8 cellular contexts compared by ENCODE assay signal in the genomic region with DNA sequence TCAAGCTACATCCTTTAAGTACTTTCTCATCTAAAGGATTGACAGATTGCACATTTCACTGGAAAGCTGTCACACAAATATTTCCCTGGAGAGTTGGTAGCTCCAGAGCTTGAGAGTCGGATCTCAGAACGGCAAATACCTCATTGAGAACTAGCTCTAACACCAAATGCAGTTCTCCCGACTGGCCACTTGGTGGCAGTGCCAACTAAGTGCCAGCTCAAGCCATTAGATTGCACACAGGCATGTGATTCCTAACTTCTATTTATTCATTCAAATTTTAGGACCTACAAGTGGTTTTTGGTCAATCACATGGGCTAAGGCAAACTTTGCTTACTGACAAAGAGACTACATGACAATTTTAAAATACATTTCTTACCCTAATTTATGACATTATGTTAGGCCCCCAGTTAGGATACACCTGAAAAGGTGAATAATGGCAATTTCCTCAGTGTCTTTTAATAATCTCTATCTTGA. TPM values are rescaled to one million over a fixed set of nuclear protein-coding genes. Genes with fewer than 3 reads are reported as not detected.
DNase-seq lines count a peak whose midpoint lies in the region; ATAC-seq and TF ChIP-seq lines count a peak whose summit lies in the region.

No MANE protein-coding gene starts in this region.

- H3K4me3 Mint-ChIP-seq in endothelial cell (ENCODE audit: unreplicated experiment), result no peak overlapping the region

- no peaks in the 10 kb centered on the region for H3K9me3 Mint-ChIP-seq in endothelial cell (ENCODE audit: unreplicated experiment)

- DNase-seq in COLO829 (ENCODE audit: low spot score), result peak; percentile 45
- peak; percentile 38 for DNase-seq in GM19240 (ENCODE audit: insufficient read length, low spot score)
- DNase-seq in NCI-H2171 (lab: John Stamatoyannopoulos, UW), result peak; percentile 22
- DNase-seq in activated CD4-positive, CD25-positive, alpha-beta regulatory T cell treated with anti-CD3 and anti-CD28 coated beads, Interleukin-2, amount 50 U/mL, for 72 hours, result peak; percentile 39
- DNase-seq in endothelial cell (ENCODE audit: low spot score), result peak; percentile 43
- DNase-seq in mucosa of gallbladder (ENCODE audit: low spot score), result peak; percentile 16
- no peak for DNase-seq in thoracic aorta (ENCODE audit: low spot score)

- no peaks in the 10 kb centered on the region for H3K36me3 Mint-ChIP-seq in endothelial cell (ENCODE audit: low read depth, unreplicated experiment)

- no peaks in the 10 kb centered on the region for H3K9me3 ChIP-seq in thoracic aorta

- H3K27me3 Mint-ChIP-seq in endothelial cell (ENCODE audit: unreplicated experiment), result no peaks in the 10 kb centered on the region

- no peaks in the 10 kb centered on the region for H3K4me1 ChIP-seq in thoracic aorta (ENCODE audit: control insufficient read depth in 1 of 2, low read depth in 2 of 2)

- peak; percentile 93 for ATAC-seq in HG03139 (IDR thresholded peaks at IDR 0.05; ENCODE audit: unreplicated experiment)
- ATAC-seq in thoracic aorta (ENCODE audit: insufficient number of reproducible peaks, low FRiP score, low read depth), result peak; percentile 61

- no peaks in the 10 kb centered on the region for H3K36me3 ChIP-seq in thoracic aorta

- TF ChIP-seq CTCF in endothelial cell (IDR thresholded peaks at IDR 0.05; ENCODE audit: unreplicated experiment), result peak; percentile 91
- TF ChIP-seq CTCF in thoracic aorta (IDR thresholded peaks at IDR 0.05), result peak; percentile 84

- H3K4me1 Mint-ChIP-seq in endothelial cell (ENCODE audit: unreplicated experiment), result peaks cover 5% of the 10 kb centered on the region

- no peak overlapping the region for H3K27ac Mint-ChIP-seq in endothelial cell (ENCODE audit: unreplicated experiment)

- no peak overlapping the region for H3K4me3 ChIP-seq in thoracic aorta

- H3K27me3 ChIP-seq in thoracic aorta (replicated peaks; ENCODE audit: insufficient read depth), result no peaks in the 10 kb centered on the region

- H3K27ac ChIP-seq in thoracic aorta, result no peak overlapping the region

RNA-seq across cellular contexts. Expression of gene MCHR2, which starts 7.9 kb away (rescaled TPM):
- total RNA-seq in endothelial cell (ENCODE audit: unreplicated experiment) (not detected), mucosa of gallbladder (not detected), thoracic aorta (not detected)
